Comparison of ENCODE assay signal across 17 cellular contexts in genomic region chr11:131724436-131724995, GRCh38.
DNase-seq lines count a peak whose midpoint lies in the region; TF ChIP-seq lines count a peak whose summit lies in the region.
"Had no signal": no experiment of that assay in that cellular context is flagged by ENCODE, and none has a peak within 500 bp of the region (broad histone marks: within the 10 kb centered on the region; RNA-seq: fewer than 3 reads in every experiment).

No MANE protein-coding gene starts in this region.

- H3K27ac Mint-ChIP-seq in brain (peak overlapping the region in 4 of 5 experiments; percentile 79 to 89 (median 86)), nephron progenitor cell (peak overlapping the region; percentile 66)
- H3K27ac Mint-ChIP-seq: CD14-positive monocyte, IgD-negative memory B cell had no signal

- TF ChIP-seq CTCF in brain (conservative IDR thresholded peaks at IDR 0.05) (no peak), nephron progenitor cell (IDR thresholded peaks at IDR 0.05) (no peak), breast epithelium (IDR thresholded peaks at IDR 0.05) (no peak)

- H3K36me3 Mint-ChIP-seq in brain: no peaks in the 10 kb centered on the region
- no peaks in the 10 kb centered on the region for H3K36me3 Mint-ChIP-seq in nephron progenitor cell (ENCODE audit: low read depth)
- H3K36me3 Mint-ChIP-seq: CD14-positive monocyte, IgD-negative memory B cell had no signal

- H3K4me1 Mint-ChIP-seq in brain: peaks cover 35% of the 10 kb centered on the region
- H3K4me1 Mint-ChIP-seq in nephron progenitor cell: peaks cover 23% of the 10 kb centered on the region
- H3K4me1 Mint-ChIP-seq: CD14-positive monocyte had no signal

- H3K27ac ChIP-seq in breast epithelium: no peak overlapping the region

- peaks cover 9% of the 10 kb centered on the region for H3K27me3 Mint-ChIP-seq in brain
- H3K27me3 Mint-ChIP-seq in nephron progenitor cell (ENCODE audit: low read depth, poor library complexity): peaks cover 4% of the 10 kb centered on the region
- H3K27me3 Mint-ChIP-seq: IgD-negative memory B cell had no signal

- no peaks in the 10 kb centered on the region for H3K9me3 ChIP-seq in breast epithelium
- H3K9me3 ChIP-seq: HAP-1 had no signal

- no peaks in the 10 kb centered on the region for H3K36me3 ChIP-seq in breast epithelium
- H3K36me3 ChIP-seq: HAP-1 had no signal

- H3K9me3 Mint-ChIP-seq in brain: no peaks in the 10 kb centered on the region
- no peaks in the 10 kb centered on the region for H3K9me3 Mint-ChIP-seq in nephron progenitor cell

- DNase-seq in COR-L47 (lab: John Stamatoyannopoulos, UW) (peak; percentile 41), NCI-H1694 (lab: John Stamatoyannopoulos, UW) (peak; percentile 52), nephron progenitor cell (peak; percentile 21), HT-29 (ENCODE audit: low spot score) (no peak), T-helper 9 cell (no peak), breast epithelium (ENCODE audit: low spot score in 2 of 2) (no peak)
- DNase-seq: DMS79 treated with DMSO at 0.1 percent for 48 hours, Kasumi-1, MM.1S, NCI-H1092 treated with DMSO at 0.1 percent for 48 hours, NCI-H2029 treated with DMSO at 0.1 percent for 48 hours, NCI-H510A treated with DMSO at 0.1 percent for 48 hours, OCI-M1 had no signal

- no peaks in the 10 kb centered on the region for H3K4me1 ChIP-seq in breast epithelium
- H3K4me1 ChIP-seq: HAP-1 had no signal

- peaks cover 0 to 2% of the 10 kb centered on the region in 2 donors for H3K27me3 ChIP-seq in breast epithelium

- H3K4me3 Mint-ChIP-seq in brain (peak overlapping the region in 1 of 5 experiments; percentile 43), nephron progenitor cell (no peak overlapping the region)
- H3K4me3 Mint-ChIP-seq: CD14-positive monocyte, IgD-negative memory B cell had no signal

- no peak for TF ChIP-seq POLR2A in breast epithelium (IDR thresholded peaks at IDR 0.05)

- no peak overlapping the region for H3K4me3 ChIP-seq in breast epithelium
- H3K4me3 ChIP-seq: HAP-1 had no signal

- intact Hi-C loops in breast epithelium (cut with DNase I; ENCODE audit: low total_unique reads): no loop called here

Comparison
In these comparisons a context has a peak if more than half of its experiments do, and no peak if none do; other contexts are left out.
1. DNase-seq: peak in COR-L47 (single experiment), NCI-H1694 (single experiment) and nephron progenitor cell (single experiment); none in HT-29 (single experiment), T-helper 9 cell (single experiment) and breast epithelium (0 of 2).